In genomic region chr3:48232734-48233133, GRCh38 we compare ENCODE assay signal across 8 cellular contexts. TPM values are rescaled to one million over a fixed set of nuclear protein-coding genes. Genes with fewer than 3 reads are reported as not detected.
A peak's percentile ranks its signal among the peaks of the same experiment; 100 is the strongest.
DNase-seq lines count a peak whose midpoint lies in the region; FAIRE-seq and TF ChIP-seq lines count a peak whose summit lies in the region.

No MANE protein-coding gene starts in this region.

- peak overlapping the region; percentile 82 for H2AFZ ChIP-seq in neural progenitor cell (replicated peaks)

- peak overlapping the region; percentile 61 for H3K27ac ChIP-seq in neural progenitor cell
- no peak overlapping the region for H3K27ac ChIP-seq in subcutaneous abdominal adipose tissue (ENCODE audit: low read depth, low read length)

- H3F3A ChIP-seq in neural progenitor cell (ENCODE audit: low read depth): peaks cover 15% of the 10 kb centered on the region

- H4K20me1 ChIP-seq in neural progenitor cell (ENCODE audit: low read depth): no peaks in the 10 kb centered on the region

- TF ChIP-seq CTCF in neural progenitor cell (IDR thresholded peaks at IDR 0.05): peak; percentile 66

- H3K9ac ChIP-seq in neural progenitor cell (no peak overlapping the region), subcutaneous abdominal adipose tissue (ENCODE audit: low read length in 5 of 5) (no peak overlapping the region)

- no peaks in the 10 kb centered on the region for H3K27me3 ChIP-seq in neural progenitor cell
- H3K27me3 ChIP-seq in subcutaneous abdominal adipose tissue (ENCODE audit: control insufficient read depth in 5 of 5, insufficient read depth in 4 of 5, low read length in 5 of 5): no peaks in the 10 kb centered on the region

- H3K79me2 ChIP-seq in neural progenitor cell (ENCODE audit: low read depth): no peaks in the 10 kb centered on the region

- DNase-seq in NCI-H2196 treated with DMSO at 0.1 percent for 48 hours (lab: John Stamatoyannopoulos, UW; ENCODE audit: unreplicated experiment): peak; percentile 3
- DNase-seq in NCI-H2196 (lab: John Stamatoyannopoulos, UW; ENCODE audit: unreplicated experiment): no peak
- peak; percentile 79 for DNase-seq in HTR-8/SVneo (ENCODE audit: insufficient read length, low spot score)
- peak; percentile 22 for DNase-seq in OCI-M2 (lab: John Stamatoyannopoulos, UW; ENCODE audit: unreplicated experiment)
- peak; percentile 58 for DNase-seq in activated T-cell treated with anti-CD3 and anti-CD28 coated beads, Interleukin-2, amount 50 U/mL, for 1 hour
- peak; percentile 51 for DNase-seq in fibroblast of gingiva (ENCODE audit: low read depth)
- peak; percentile 86 for DNase-seq in neural progenitor cell (ENCODE audit: low spot score)

- FAIRE-seq in HTR-8/SVneo (lab: Jason Lieb, UNC): peak; percentile 88

- H3K4me2 ChIP-seq in neural progenitor cell: peak overlapping the region; percentile 48

- H3K36me3 Mint-ChIP-seq in neural progenitor cell: no peaks in the 10 kb centered on the region

- no peak overlapping the region for H3K27ac Mint-ChIP-seq in neural progenitor cell

- no peaks in the 10 kb centered on the region for H3K36me3 ChIP-seq in neural progenitor cell
- no peaks in the 10 kb centered on the region for H3K36me3 ChIP-seq in subcutaneous abdominal adipose tissue (ENCODE audit: control insufficient read depth in 5 of 5, insufficient read depth in 5 of 5, low read length in 5 of 5)

- H3K4me1 ChIP-seq in neural progenitor cell (peaks cover 14% of the 10 kb centered on the region), subcutaneous abdominal adipose tissue (ENCODE audit: control insufficient read depth in 5 of 5, insufficient read depth in 5 of 5, low read length in 5 of 5) (peaks cover 2 to 25% (median 21%) of the 10 kb centered on the region in 5 donors)

- H3K4me1 Mint-ChIP-seq in neural progenitor cell: peaks cover 24% of the 10 kb centered on the region

- peaks cover 10% of the 10 kb centered on the region for H3K9me3 Mint-ChIP-seq in neural progenitor cell

- peaks cover 5% of the 10 kb centered on the region for H3K27me3 Mint-ChIP-seq in neural progenitor cell (ENCODE audit: insufficient read depth, low read depth)

- H3K4me3 ChIP-seq in neural progenitor cell: no peak overlapping the region
- H3K4me3 ChIP-seq in subcutaneous abdominal adipose tissue (ENCODE audit: low read depth in 1 of 5, low read length in 5 of 5): peak overlapping the region in 4 of 5 donors; percentile 3 to 48 (median 32)

- H3K9me3 ChIP-seq in neural progenitor cell (ENCODE audit: low read depth) (peaks cover 6% of the 10 kb centered on the region), subcutaneous abdominal adipose tissue (ENCODE audit: control insufficient read depth in 5 of 5, low read length in 5 of 5) (no peaks in the 10 kb centered on the region)

- peak overlapping the region; percentile 15 for H3K4me3 Mint-ChIP-seq in neural progenitor cell

RNA-seq across cellular contexts. Expression of gene ZNF589, which starts 8.2 kb away (rescaled TPM):
- 49.9 and 57.3 TPM in 2 replicates for total RNA-seq in neural progenitor cell (ENCODE audit: low replicate concordance)

RNA-seq across cellular contexts. Expression of gene CAMP, which starts 9.4 kb away (rescaled TPM):
- not detected in 2 replicates for total RNA-seq in neural progenitor cell (ENCODE audit: low replicate concordance)

RNA-seq across cellular contexts. Expression of gene CDC25A, which starts 44.5 kb away (rescaled TPM):
- 51.8 and 74.1 TPM in 2 replicates for total RNA-seq in neural progenitor cell (ENCODE audit: low replicate concordance)
